In the genomic region with DNA sequence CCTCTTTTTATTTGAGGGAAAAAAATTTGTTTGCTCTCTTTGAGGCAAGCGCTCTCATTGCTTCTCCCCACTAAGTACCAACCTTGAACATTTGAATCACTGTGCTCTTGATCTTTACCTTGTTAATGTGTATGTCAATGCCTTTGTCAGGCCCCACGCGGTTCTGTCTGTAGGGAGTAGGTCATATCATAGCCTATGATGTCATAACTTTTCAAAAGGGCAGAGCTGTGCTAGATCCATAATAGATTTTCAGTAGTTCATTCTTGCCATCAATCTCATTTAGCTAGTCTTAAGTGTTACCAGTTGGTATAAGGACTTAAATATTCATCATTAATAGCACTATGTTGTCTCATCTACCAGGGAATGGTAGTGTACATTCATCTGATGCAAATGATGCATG, we compare ENCODE assay signal across 17 cellular contexts.
"Had no signal": no experiment of that assay in that cellular context is flagged by ENCODE, and none has a peak within 500 bp of the region (broad histone marks: within the 10 kb centered on the region; RNA-seq: fewer than 3 reads in every experiment).

No MANE protein-coding gene starts in this region.

- DNase-seq: activated CD4-positive, alpha-beta memory T cell treated with anti-CD3 and anti-CD28 coated beads for 36 hours; activated CD4-positive, alpha-beta T cell treated with anti-CD3 and anti-CD28 coated beads for 48 hours; activated CD4-positive, CD25-positive, alpha-beta regulatory T cell treated with anti-CD3 and anti-CD28 coated beads, Interleukin-2, amount 50 U/mL, for 72 hours; activated CD8-positive, alpha-beta memory T cell treated with anti-CD3 and anti-CD28 coated beads for 24 hours; activated gamma-delta T cell; activated naive CD4-positive, alpha-beta T cell treated with anti-CD3 and anti-CD28 coated beads for 36 hours; activated T-cell treated with anti-CD3 and anti-CD28 coated beads for 4 hours; activated T-cell treated with anti-CD3 and anti-CD28 coated beads, Interleukin-2, amount 50 U/mL, for 48 hours; cerebellar nuclear complex; NCI-H1105 treated with DMSO at 0.1 percent for 48 hours; NCI-H1436 treated with DMSO at 0.1 percent for 48 hours; NCI-H187 treated with DMSO at 0.1 percent for 48 hours; NCI-H2081 treated with DMSO at 0.1 percent for 48 hours; NCI-H2171; NCI-H2227 treated with DMSO at 0.1 percent for 48 hours; NCI-H526; SHP77 had no signal
